ENCODE assay signal across 8 cellular contexts in genomic region chr17:7887482-7888183, GRCh38. TPM values are rescaled to one million over a fixed set of nuclear protein-coding genes. Genes with fewer than 3 reads are reported as not detected.
DNase-seq lines count a peak whose midpoint lies in the region; ATAC-seq and TF ChIP-seq lines count a peak whose summit lies in the region.

No MANE protein-coding gene starts in this region.

- TF ChIP-seq POLR2A in adrenal gland (IDR thresholded peaks at IDR 0.05): peak in 1 of 2 donors; percentile 81
- peak in 2 of 4 donors; percentile 57 to 61 for TF ChIP-seq POLR2A in upper lobe of left lung (IDR thresholded peaks at IDR 0.05)

- H3K27ac ChIP-seq in adrenal gland (peak overlapping the region; percentile 81 to 93 (median 90)), upper lobe of left lung (peak overlapping the region; percentile 89 to 96 (median 92))

- ATAC-seq in left cardiac atrium (peak; percentile 74 to 90), upper lobe of left lung (ENCODE audit: low FRiP score in 2 of 2) (peak; percentile 92 to 94)

- H3K4me3 ChIP-seq in adrenal gland (peak overlapping the region in 3 of 4 donors; percentile 29 to 97 (median 38)), upper lobe of left lung (peak overlapping the region; percentile 34 to 96 (median 73))

- no peak for TF ChIP-seq EP300 in upper lobe of left lung (IDR thresholded peaks at IDR 0.05)

- H3K36me3 ChIP-seq in adrenal gland (replicated peaks in 1 of 2) (peaks cover 0 to 20% of the 10 kb centered on the region in 2 donors), upper lobe of left lung (peaks cover 0 to 22% (median 10%) of the 10 kb centered on the region in 4 donors)

- intact Hi-C loops in adrenal gland (cut with DNase I): no loop called here
- intact Hi-C loops in left cardiac atrium (cut with DNase I): loop anchor here in 1 of 2 donors (10.0 kb wide), 1 partner anchor 143 kb away; no protein-coding TSS in a partner anchor
- intact Hi-C loops in posterior vena cava (cut with DNase I): no loop called here

- 0 to 2% (median 1%) methylated on average over 19 to 35 of the region's 35 CpGs for WGBS in adrenal gland, 4 donors
- WGBS in upper lobe of left lung, 2 donors: 0 to 1% methylated on average over 25 to 35 of the region's 35 CpGs

- DNase-seq in CMK (ENCODE audit: low read depth) (peak; percentile 68), GOT3 (lab: John Stamatoyannopoulos, UW) (peak; percentile 50), NCI-H1417 (lab: John Stamatoyannopoulos, UW) (peak; percentile 89 to 96 (median 89)), T follicular helper cell (ENCODE audit: low read depth) (peak; percentile 82), adrenal gland (peak; percentile 91 to 97 (median 95)), left cardiac atrium (peak; percentile 94), posterior vena cava (ENCODE audit: low spot score) (peak; percentile 96), upper lobe of left lung (peak; percentile 95 to 96)

- H3K27me3 ChIP-seq in adrenal gland (no peaks in the 10 kb centered on the region), upper lobe of left lung (no peaks in the 10 kb centered on the region)

- H3K9me3 ChIP-seq in adrenal gland (replicated peaks in 1 of 3) (no peaks in the 10 kb centered on the region), upper lobe of left lung (no peaks in the 10 kb centered on the region)

- H3K4me1 ChIP-seq in adrenal gland (replicated peaks in 1 of 2) (peaks cover 38 to 50% of the 10 kb centered on the region in 2 donors), upper lobe of left lung (peaks cover 41 to 57% (median 51%) of the 10 kb centered on the region in 4 donors)

- TF ChIP-seq CTCF in adrenal gland (IDR thresholded peaks at IDR 0.05) (no peak), upper lobe of left lung (IDR thresholded peaks at IDR 0.05) (no peak)

RNA-seq across cellular contexts. Expression of gene CHD3, which starts 1.0 kb away (rescaled TPM):
- 100 to 1,000 TPM in 2 of 8 donors, 10 to 100 TPM in 6; 75.8 to 123 (median 91.5) TPM for total RNA-seq in adrenal gland
- polyA plus RNA-seq in adrenal gland: 100 to 1,000 TPM in 2 of 3 donors, 10 to 100 TPM in 1; 43.8 to 326 (median 104) TPM
- 10 to 100 TPM; 24.9 to 32.9 TPM for total RNA-seq in left cardiac atrium
- 100 to 1,000 TPM in 1 of 2 donors, 10 to 100 TPM in 1; 67.4 to 105 TPM for total RNA-seq in posterior vena cava
- total RNA-seq in upper lobe of left lung: 100 to 1,000 TPM in 2 of 6 donors, 10 to 100 TPM in 4; 68.1 to 183 (median 91.3) TPM

RNA-seq across cellular contexts. Expression of gene RNF227, which starts 28.5 kb away (rescaled TPM):
- 10 to 100 TPM in 1 of 8 donors, 1 to 10 TPM in 7; 1.1 to 17.3 (median 3.0) TPM for total RNA-seq in adrenal gland
- polyA plus RNA-seq in adrenal gland: 1 to 10 TPM; 1.7 to 5.2 (median 3.3) TPM
- 1 to 10 TPM; 1.1 to 1.3 TPM for total RNA-seq in left cardiac atrium
- total RNA-seq in posterior vena cava: 1 to 10 TPM; 1.1 to 1.5 TPM
- 10 to 100 TPM in 1 of 6 donors, 1 to 10 TPM in 5; 5.5 to 24.5 (median 6.3) TPM for total RNA-seq in upper lobe of left lung

RNA-seq across cellular contexts. Expression of gene CYB5D1, which starts 29.8 kb away (rescaled TPM):
- 10 to 100 TPM in 7 of 8 donors, 1 to 10 TPM in 1; 9.1 to 24.4 (median 17.9) TPM for total RNA-seq in adrenal gland
- 10 to 100 TPM in 2 of 3 donors, 1 to 10 TPM in 1; 6.5 to 36.8 (median 10.2) TPM for polyA plus RNA-seq in adrenal gland
- total RNA-seq in left cardiac atrium: 10 to 100 TPM; 15.6 to 17.1 TPM
- total RNA-seq in posterior vena cava: 1 to 10 TPM; 8.9 TPM
- 10 to 100 TPM in 2 of 6 donors, 1 to 10 TPM in 4; 5.2 to 12.4 (median 7.3) TPM for total RNA-seq in upper lobe of left lung

RNA-seq across cellular contexts. Expression of gene NAA38, which starts 30.3 kb away (rescaled TPM):
- total RNA-seq in adrenal gland (100 to 1,000 TPM in 7 of 8 donors, 10 to 100 TPM in 1; 96.2 to 224 (median 122) TPM), left cardiac atrium (10 to 100 TPM; 66.9 to 83.1 TPM), posterior vena cava (10 to 100 TPM; 65.2 to 79.7 TPM), upper lobe of left lung (100 to 1,000 TPM in 2 of 6 donors, 10 to 100 TPM in 4; 50.0 to 111 (median 75.5) TPM)
- polyA plus RNA-seq in adrenal gland: 100 to 1,000 TPM in 2 of 3 donors, 10 to 100 TPM in 1; 34.5 to 424 (median 329) TPM

RNA-seq across cellular contexts. Expression of gene TMEM88, which starts 32.8 kb away (rescaled TPM):
- total RNA-seq in adrenal gland (10 to 100 TPM; 14.9 to 52.8 (median 25.1) TPM), left cardiac atrium (10 to 100 TPM; 32.5 to 33.6 TPM), posterior vena cava (10 to 100 TPM; 17.5 to 26.1 TPM), upper lobe of left lung (10 to 100 TPM in 2 of 6 donors, 1 to 10 TPM in 3, not detected in 1; 1.6 to 16.1 (median 9.3) TPM)
- polyA plus RNA-seq in adrenal gland: 100 to 1,000 TPM in 1 of 3 donors, 10 to 100 TPM in 1, 1 to 10 TPM in 1; 7.9 to 107 (median 70.9) TPM

Comparison
In these comparisons a context has a peak if more than half of its experiments do, and no peak if none do; other contexts are left out.
1. Peak in every context shown above with its lines: DNase-seq, ATAC-seq, H3K4me3 ChIP-seq and H3K27ac ChIP-seq.